In the genomic region with DNA sequence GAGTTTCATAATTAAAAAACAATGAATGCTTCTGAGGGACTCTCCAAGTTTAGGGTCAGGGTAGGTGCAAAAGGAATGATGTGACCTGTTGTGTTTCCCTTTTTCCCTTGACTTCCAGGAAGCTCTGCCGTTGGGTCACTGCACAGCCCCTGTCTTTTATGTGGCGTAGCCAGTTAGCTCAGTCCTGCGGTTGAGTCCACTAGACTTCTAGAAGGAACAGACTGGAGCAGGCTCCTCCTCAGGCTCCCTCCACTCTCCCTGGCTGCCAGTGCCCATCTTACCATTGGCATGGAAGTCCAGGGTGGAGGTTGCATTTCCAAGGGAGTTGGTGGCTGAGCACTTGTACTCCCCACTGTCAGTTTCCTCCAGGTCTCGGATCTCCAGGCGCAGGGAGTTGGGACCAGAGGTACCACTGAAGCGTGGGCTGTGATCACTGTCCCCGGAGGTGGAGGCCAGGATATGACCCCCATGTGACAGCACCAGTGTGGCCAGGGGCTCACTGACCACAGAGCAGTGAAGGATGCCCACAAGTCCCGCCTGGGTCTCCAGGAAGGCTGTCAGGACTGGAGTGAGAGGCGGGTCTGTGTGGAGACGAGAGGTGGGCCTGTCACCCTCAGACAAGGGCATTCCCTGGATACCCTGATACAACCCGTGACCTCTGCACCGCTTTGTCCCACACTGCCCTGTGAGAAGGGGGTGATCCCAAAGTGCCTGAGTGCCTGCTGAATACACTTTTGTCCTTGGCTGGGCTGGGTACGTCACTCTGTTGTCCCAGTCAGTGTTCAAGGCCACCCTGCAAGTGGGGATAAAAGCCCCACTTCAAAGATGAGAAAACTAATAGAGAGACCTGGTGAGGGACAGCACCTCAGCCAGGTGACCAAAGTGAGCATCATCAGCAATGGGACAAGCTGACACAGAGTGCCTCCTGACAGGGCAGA, we compare ENCODE assay signal across 26 cellular contexts. TPM values are rescaled to one million over a fixed set of nuclear protein-coding genes. Genes with fewer than 3 reads are reported as not detected.
DNase-seq lines count a peak whose midpoint lies in the region; ATAC-seq and TF ChIP-seq lines count a peak whose summit lies in the region.
"Had no signal": no experiment of that assay in that cellular context is flagged by ENCODE, and none has a peak within 500 bp of the region (broad histone marks: within the 10 kb centered on the region; RNA-seq: fewer than 3 reads in every experiment).

No MANE protein-coding gene starts in this region.

- ATAC-seq in SK-N-SH treated with all-trans-retinoic acid at 6 μM for 48 hours (no peak), aorta (ENCODE audit: low FRiP score) (no peak), HG03439 (IDR thresholded peaks at IDR 0.05; ENCODE audit: unreplicated experiment) (no peak)
- ATAC-seq: CD8-positive, alpha-beta T cell; GM12878; K562 had no signal

- no peaks in the 10 kb centered on the region for H3K79me1 ChIP-seq in neuronal stem cell (ENCODE audit: low read depth, low read length)

- POLR2A ChIA-PET in SK-N-SH (lab: Yijun Ruan, JAX) = no interaction called here
- POLR2A ChIA-PET in CD4-positive, alpha-beta memory T cell (lab: Charles Lee; ENCODE audit: partially characterized antibody) = no interaction called here

- DNase-seq in SK-N-SH (peak; percentile 7), islet precursor cell (peak; percentile 43), neuronal stem cell (ENCODE audit: low spot score) (no peak), aorta (peak; percentile 11 to 54), COLO829 (ENCODE audit: low spot score) (no peak)
- no peak for DNase-seq in CD4-positive, alpha-beta memory T cell
- DNase-seq: CD8-positive, alpha-beta T cell; COR-L47; DMS 273 treated with DMSO at 0.1 percent for 48 hours; DMS53; DND-41; EL; HCEC 1CT; IMR-90 had no signal

- H2BK15ac ChIP-seq in neuronal stem cell (ENCODE audit: low read length) = no peak overlapping the region

- H3K23ac ChIP-seq in neuronal stem cell (ENCODE audit: low read depth, low read length, poor library complexity) = peak overlapping the region; percentile 76

- no peak overlapping the region for H3K27ac ChIP-seq in SK-N-SH (ENCODE audit: low read depth in 2 of 2, low read length in 1 of 2)
- H3K27ac ChIP-seq in neuronal stem cell (replicated peaks; ENCODE audit: low read length) = no peak overlapping the region
- H3K27ac ChIP-seq in aorta (ENCODE audit: low read depth in 1 of 2, low read length in 2 of 2) = no peak overlapping the region
- H3K27ac ChIP-seq in CD4-positive, alpha-beta memory T cell (ENCODE audit: low read depth, low read length) = no peak overlapping the region
- H3K27ac ChIP-seq: 22Rv1, BLaER1 had no signal

- H2BK12ac ChIP-seq in neuronal stem cell (ENCODE audit: low read length) = no peak overlapping the region

- no peaks in the 10 kb centered on the region for H3K4me1 ChIP-seq in SK-N-SH (ENCODE audit: control insufficient read depth in 1 of 2, insufficient read depth in 2 of 2, low read depth in 1 of 2, low read length in 1 of 2)
- H3K4me1 ChIP-seq in neuronal stem cell (ENCODE audit: control insufficient read depth in 2 of 2, insufficient read depth in 1 of 2, low read depth in 1 of 2, low read length in 2 of 2) = no peaks in the 10 kb centered on the region
- no peaks in the 10 kb centered on the region for H3K4me1 ChIP-seq in aorta (ENCODE audit: control insufficient read depth in 1 of 2, insufficient read depth in 2 of 2, low read length in 2 of 2)
- H3K4me1 ChIP-seq in CD4-positive, alpha-beta memory T cell (ENCODE audit: insufficient read depth, low read length) = no peaks in the 10 kb centered on the region
- H3K4me1 ChIP-seq: BLaER1 had no signal

- no peaks in the 10 kb centered on the region for H3K27me3 ChIP-seq in SK-N-SH (ENCODE audit: insufficient read depth)
- peaks cover 0 to 6% (median 0%) of the 10 kb centered on the region in 3 experiments for H3K27me3 ChIP-seq in neuronal stem cell (ENCODE audit: control insufficient read depth in 3 of 3, insufficient read depth in 3 of 3, low read depth in 1 of 3, low read length in 3 of 3)
- no peaks in the 10 kb centered on the region for H3K27me3 ChIP-seq in aorta (ENCODE audit: control insufficient read depth in 1 of 2, insufficient read depth in 2 of 2, low read length in 1 of 2)
- no peaks in the 10 kb centered on the region for H3K27me3 ChIP-seq in CD4-positive, alpha-beta memory T cell (ENCODE audit: insufficient read depth, low read length)
- H3K27me3 ChIP-seq: BLaER1 had no signal

- H4K8ac ChIP-seq in neuronal stem cell (ENCODE audit: low read depth, low read length) = no peak overlapping the region

- H3K36me3 Mint-ChIP-seq in CD4-positive, alpha-beta memory T cell = no peaks in the 10 kb centered on the region
- H3K36me3 Mint-ChIP-seq: CD8-positive, alpha-beta T cell had no signal

- peaks cover 2 to 4% of the 10 kb centered on the region in 2 donors for H3K27me3 Mint-ChIP-seq in CD4-positive, alpha-beta memory T cell

- 59% methylated on average over 12 of the region's 13 CpGs for WGBS in SK-N-SH (ENCODE audit: low lambda C conversion rate)
- WGBS in neuronal stem cell (ENCODE audit: extremely low coverage in 2 of 2, insufficient read length in 2 of 2, insufficient replicate concordance in 1 of 2), 2 donors = no CpG with 5 or more reads among the region's 13 CpGs
- 80 to 95% methylated on average over 13 of the region's 13 CpGs for WGBS in aorta, 2 donors

- no peak overlapping the region for H2AFZ ChIP-seq in SK-N-SH (ENCODE audit: low read depth)
- no peak overlapping the region for H2AFZ ChIP-seq in neuronal stem cell (ENCODE audit: low read length)

- H3K4me2 ChIP-seq in SK-N-SH (no peak overlapping the region), neuronal stem cell (ENCODE audit: insufficient read depth, low read length, poor library complexity, severe bottlenecking) (no peak overlapping the region)
- H3K4me2 ChIP-seq: BLaER1 had no signal

- no peak overlapping the region for H3K9ac ChIP-seq in SK-N-SH
- H3K9ac ChIP-seq in neuronal stem cell (ENCODE audit: low read depth, low read length, poor library complexity) = peak overlapping the region; percentile 32
- H3K9ac ChIP-seq: BLaER1 had no signal

- TF ChIP-seq RAD21 in SK-N-SH (IDR thresholded peaks at IDR 0.05; ENCODE audit: low read length) = no peak

- peak overlapping the region; percentile 41 for H3K18ac ChIP-seq in neuronal stem cell (ENCODE audit: low read length)

- H3K36me3 ChIP-seq in SK-N-SH (replicated peaks in 1 of 2; ENCODE audit: control insufficient read depth in 1 of 2, insufficient read depth in 2 of 2, low read length in 1 of 2) = no peaks in the 10 kb centered on the region
- H3K36me3 ChIP-seq in neuronal stem cell (replicated peaks in 1 of 2; ENCODE audit: control insufficient read depth in 2 of 2, insufficient read depth in 2 of 2, low read length in 2 of 2) = no peaks in the 10 kb centered on the region
- no peaks in the 10 kb centered on the region for H3K36me3 ChIP-seq in aorta (ENCODE audit: control insufficient read depth in 1 of 2, insufficient read depth in 2 of 2, low read length in 1 of 2)
- H3K36me3 ChIP-seq in CD4-positive, alpha-beta memory T cell (ENCODE audit: insufficient read depth, low read length) = no peaks in the 10 kb centered on the region
- H3K36me3 ChIP-seq: BLaER1 had no signal

- no peak overlapping the region for H2BK5ac ChIP-seq in neuronal stem cell (ENCODE audit: low read length)

- intact Hi-C loops in aorta (cut with DNase I) = no loop called here
- intact Hi-C loops in CD4-positive, alpha-beta memory T cell (cut with micrococcal nuclease) = no loop called here

- no peaks in the 10 kb centered on the region for H3K4me1 Mint-ChIP-seq in CD4-positive, alpha-beta memory T cell
- H3K4me1 Mint-ChIP-seq: CD14-positive monocyte had no signal

- no peaks in the 10 kb centered on the region for H3K9me3 ChIP-seq in SK-N-SH
- H3K9me3 ChIP-seq in neuronal stem cell (replicated peaks in 1 of 2; ENCODE audit: control insufficient read depth in 2 of 2, insufficient read depth in 1 of 2, low read depth in 1 of 2, low read length in 2 of 2) = peaks cover 0 to 4% of the 10 kb centered on the region in 2 donors
- no peaks in the 10 kb centered on the region for H3K9me3 ChIP-seq in aorta (ENCODE audit: control insufficient read depth, low read length)
- no peaks in the 10 kb centered on the region for H3K9me3 ChIP-seq in CD4-positive, alpha-beta memory T cell (ENCODE audit: control insufficient read depth in 1 of 2, low read length in 2 of 2)
- H3K9me3 ChIP-seq: BLaER1 had no signal

- H3K27ac Mint-ChIP-seq in CD4-positive, alpha-beta memory T cell = no peak overlapping the region
- H3K27ac Mint-ChIP-seq: CD14-positive monocyte; CD8-positive, alpha-beta T cell had no signal

- H3K4me3 Mint-ChIP-seq in CD4-positive, alpha-beta memory T cell = no peak overlapping the region
- H3K4me3 Mint-ChIP-seq: CD14-positive monocyte; CD8-positive, alpha-beta T cell had no signal

- no peak overlapping the region for H3K4ac ChIP-seq in neuronal stem cell (ENCODE audit: low read length)

- no peaks in the 10 kb centered on the region for H3F3A ChIP-seq in SK-N-SH (replicated peaks; ENCODE audit: insufficient read depth)

- H3K9me3 Mint-ChIP-seq in CD4-positive, alpha-beta memory T cell = peaks cover 0 to under 1% (median 0%) of the 10 kb centered on the region in 8 donors

- peak overlapping the region; percentile 17 for H2AK5ac ChIP-seq in neuronal stem cell (ENCODE audit: low read depth, low read length)

- no peaks in the 10 kb centered on the region for H3K79me2 ChIP-seq in SK-N-SH (ENCODE audit: insufficient read depth)

- H3K4me3 ChIP-seq in SK-N-SH (ENCODE audit: low read depth in 2 of 2, low read length in 1 of 2) (no peak overlapping the region), neuronal stem cell (ENCODE audit: low read length in 2 of 2) (no peak overlapping the region), aorta (ENCODE audit: low read length in 2 of 2) (no peak overlapping the region)
- H3K4me3 ChIP-seq in CD4-positive, alpha-beta memory T cell (ENCODE audit: low read length in 2 of 2) = no peak overlapping the region
- H3K4me3 ChIP-seq: BLaER1, GM12878, K562 had no signal

- no peaks in the 10 kb centered on the region for H4K20me1 ChIP-seq in SK-N-SH (ENCODE audit: insufficient read depth)
- H4K20me1 ChIP-seq: BLaER1 had no signal

- TF ChIP-seq EP300 in SK-N-SH (IDR thresholded peaks at IDR 0.05; ENCODE audit: borderline replicate concordance in 1 of 2, low read depth in 1 of 2, low read length in 1 of 2) = no peak

- no peaks in the 10 kb centered on the region for H3K9me2 ChIP-seq in SK-N-SH

- no peak for TF ChIP-seq CTCF in SK-N-SH (IDR thresholded peaks at IDR 0.05)

- H3K14ac ChIP-seq in neuronal stem cell (ENCODE audit: low read length) = no peak overlapping the region

- CTCF ChIA-PET in SK-N-SH (lab: Yijun Ruan, JAX) = interaction anchor here (1.0 to 5.8 kb wide), 3 partner anchors 9 to 138 kb away, joined by 4 to 58 read pairs (median 5); no protein-coding TSS in a partner anchor
- CTCF ChIA-PET in CD4-positive, alpha-beta memory T cell (lab: Charles Lee; ENCODE audit: partially characterized antibody) = interaction anchor here (0.6 to 1.6 kb wide), 3 partner anchors 9 to 10 kb away, joined by 3 to 7 read pairs (median 4); no protein-coding TSS in a partner anchor

- H4K91ac ChIP-seq in neuronal stem cell (ENCODE audit: low read depth, low read length, poor library complexity) = no peak overlapping the region

- H2BK120ac ChIP-seq in neuronal stem cell (ENCODE audit: low read depth, low read length) = no peak overlapping the region

RNA-seq across cellular contexts. Expression of gene SIGLEC1, which starts 11.1 kb away (rescaled TPM):
- polyA plus RNA-seq in SK-N-SH (2012; rRNA removed) (not detected in 2 replicates), aorta (1 to 10 TPM; 2.8 to 4.5 TPM)
- polyA plus RNA-seq in SK-N-SH (2012; cell fraction: cytosol; rRNA removed) = not detected in 2 replicates
- polyA plus RNA-seq in SK-N-SH (2012; cell fraction: nucleus; rRNA removed) = 0.01 TPM in 2 replicates
- 0.01 TPM for polyA plus RNA-seq in neuronal stem cell (2013, experiment 1 of 2)
- polyA plus RNA-seq in neuronal stem cell (2013, experiment 2 of 2) = 0.01 TPM
- total RNA-seq in aorta = 10 to 100 TPM; 16.8 to 55.8 TPM
- total RNA-seq in CD4-positive, alpha-beta memory T cell = under 1 TPM; 0.30 to 0.32 TPM
- not detected for polyA plus RNA-seq in CD4-positive, alpha-beta memory T cell
- total RNA-seq: A673, G401, H1, HT-29, IMR-90 had no signal
- polyA plus RNA-seq: AG04450, GM12878, IMR-90, K562 had no signal

RNA-seq across cellular contexts. Expression of gene ADAM33, which starts 19.5 kb away (rescaled TPM):
- polyA plus RNA-seq in SK-N-SH (2012; rRNA removed) (4.8 and 5.0 TPM in 2 replicates), aorta (100 to 1,000 TPM in 1 of 2 donors, 10 to 100 TPM in 1; 36.9 to 352 TPM)
- 0.53 and 0.87 TPM in 2 replicates for polyA plus RNA-seq in SK-N-SH (2012; cell fraction: cytosol; rRNA removed)
- 33.0 and 43.2 TPM in 2 replicates for polyA plus RNA-seq in SK-N-SH (2012; cell fraction: nucleus; rRNA removed)
- polyA plus RNA-seq in neuronal stem cell (2013, experiment 1 of 2) = 5.2 TPM
- polyA plus RNA-seq in neuronal stem cell (2013, experiment 2 of 2) = 5.3 TPM
- total RNA-seq in aorta = 10 to 100 TPM; 39.8 to 96.8 TPM
- total RNA-seq in CD4-positive, alpha-beta memory T cell = not detected
- not detected for polyA plus RNA-seq in CD4-positive, alpha-beta memory T cell
- total RNA-seq: A673; CD8-positive, alpha-beta T cell; G401; GM12878; HT-29; K562 had no signal
- polyA plus RNA-seq: CD14-positive monocyte, GM12878, K562 had no signal

RNA-seq across cellular contexts. Expression of gene HSPA12B, which starts 31.2 kb away (rescaled TPM):
- 0.24 and 0.46 TPM in 2 replicates for polyA plus RNA-seq in SK-N-SH (2012; rRNA removed)
- polyA plus RNA-seq in SK-N-SH (2012; cell fraction: cytosol; rRNA removed) = 0.17 and 0.22 TPM in 2 replicates
- 0.44 and 0.52 TPM in 2 replicates for polyA plus RNA-seq in SK-N-SH (2012; cell fraction: nucleus; rRNA removed)
- polyA plus RNA-seq in neuronal stem cell (2013, experiment 1 of 2) = 0.39 TPM
- polyA plus RNA-seq in neuronal stem cell (2013, experiment 2 of 2) = 0.47 TPM
- 10 to 100 TPM; 10.8 to 21.2 TPM for total RNA-seq in aorta
- polyA plus RNA-seq in aorta = 1 to 10 TPM in 1 of 2 donors, under 1 TPM in 1; 0.25 to 2.3 TPM
- total RNA-seq in CD4-positive, alpha-beta memory T cell = not detected
- under 1 TPM in 1 of 2 donors, not detected in 1; 0.22 TPM for polyA plus RNA-seq in CD4-positive, alpha-beta memory T cell
- total RNA-seq: A673; CD8-positive, alpha-beta T cell; G401; GM12878; HT-29; IMR-90 had no signal
- polyA plus RNA-seq: CD14-positive monocyte, IMR-90 had no signal

RNA-seq across cellular contexts. Expression of gene GFRA4, which starts 38.1 kb away (rescaled TPM):
- polyA plus RNA-seq in SK-N-SH (2012; rRNA removed) (not detected in 2 replicates), aorta (not detected)
- not detected in 2 replicates for polyA plus RNA-seq in SK-N-SH (2012; cell fraction: cytosol; rRNA removed)
- not detected in 2 replicates for polyA plus RNA-seq in SK-N-SH (2012; cell fraction: nucleus; rRNA removed)
- polyA plus RNA-seq in neuronal stem cell (2013, experiment 1 of 2) = not detected
- not detected for polyA plus RNA-seq in neuronal stem cell (2013, experiment 2 of 2)
- not detected for total RNA-seq in aorta
- total RNA-seq in CD4-positive, alpha-beta memory T cell = not detected
- polyA plus RNA-seq in CD4-positive, alpha-beta memory T cell = not detected
- total RNA-seq: A673; CD8-positive, alpha-beta T cell; G401; GM12878; H1; HT-29; IMR-90; K562 had no signal
- polyA plus RNA-seq: AG04450, CD14-positive monocyte, IMR-90, K562 had no signal

Comparison
In these comparisons a context has a peak if more than half of its experiments do, and no peak if none do; other contexts are left out.
1. DNase-seq: peak in SK-N-SH (single experiment), islet precursor cell (single experiment) and aorta (2 of 2); none in neuronal stem cell (single experiment), COLO829 (single experiment) and CD4-positive, alpha-beta memory T cell (0 of 5).